Comparison of ENCODE assay signal across 8 cellular contexts in the genomic region with DNA sequence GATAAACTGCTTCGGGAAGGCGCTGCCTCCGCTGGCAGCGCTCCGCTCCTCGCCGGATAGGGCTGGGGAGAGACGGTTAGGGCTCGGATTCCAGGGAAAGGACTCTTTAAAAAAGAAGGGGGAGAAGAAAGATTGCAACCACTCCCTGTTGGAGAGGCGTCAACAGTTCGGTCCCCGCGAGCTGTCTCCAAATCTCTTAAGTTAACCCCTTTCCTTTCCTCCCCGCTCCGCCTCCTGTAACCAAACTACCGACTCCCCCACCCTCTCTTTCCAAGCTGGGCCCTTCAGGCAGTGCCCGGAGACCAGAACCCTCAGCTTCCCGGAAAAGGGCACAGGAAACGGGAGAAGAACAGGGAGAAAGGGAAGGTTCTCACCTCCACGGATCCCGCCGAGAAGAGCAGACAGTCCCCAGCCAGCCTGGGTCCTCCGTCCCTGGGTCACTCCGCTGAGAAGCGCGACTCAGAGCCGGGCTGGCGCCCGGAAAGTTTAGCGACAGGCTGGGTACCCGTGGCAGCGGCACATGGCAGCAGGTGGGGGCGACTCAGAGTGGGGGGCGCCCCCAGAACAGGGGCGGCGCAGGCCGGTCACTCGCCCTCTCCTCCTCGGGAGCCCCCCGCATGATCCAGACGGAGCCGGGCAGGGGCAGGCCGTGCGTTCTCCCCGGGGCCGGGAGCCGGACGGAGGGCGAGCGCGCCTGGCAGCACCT. TPM values are rescaled to one million over a fixed set of nuclear protein-coding genes. Genes with fewer than 3 reads are reported as not detected.
DNase-seq lines count a peak whose midpoint lies in the region; ATAC-seq and TF ChIP-seq lines count a peak whose summit lies in the region.

No MANE protein-coding gene starts in this region.

- peak overlapping the region; percentile 65 for H3K9ac ChIP-seq in OCI-LY1 (ENCODE audit: low read length)

- CTCF ChIA-PET in A673 (lab: Charles Lee), result interaction anchor here (0.6 kb wide), 2 partner anchors 45 to 47 kb away, joined by 4 read pairs; no protein-coding TSS in a partner anchor

- H3K9me2 ChIP-seq in OCI-LY1 (ENCODE audit: low read depth, low read length), result no peaks in the 10 kb centered on the region

- DNase-seq in A673 (ENCODE audit: low spot score) (peak; percentile 51), body of pancreas (peak in 3 of 4 donors; percentile 40 to 48 (median 45)), kidney tubule cell (ENCODE audit: low spot score) (peak; percentile 63), HuH-7 (ENCODE audit: low spot score) (no peak)
- peak; percentile 26 for DNase-seq in stimulated activated CD4-positive, alpha-beta T cell treated with anti-CD3 and anti-CD28 coated beads, Interleukin-4, amount 100 ng/mL, for 1 hour

- TF ChIP-seq CTCF in A673 (conservative IDR thresholded peaks at IDR 0.05; ENCODE audit: low read depth, low read length) (no peak), OCI-LY1 (IDR thresholded peaks at IDR 0.05; ENCODE audit: low read length) (no peak), body of pancreas (IDR thresholded peaks at IDR 0.05) (no peak)

- ATAC-seq in GM18498 (IDR thresholded peaks at IDR 0.05; ENCODE audit: unreplicated experiment) (peak; percentile 17), HG02943 (IDR thresholded peaks at IDR 0.05; ENCODE audit: low read depth, unreplicated experiment) (peak; percentile 14), body of pancreas (peak; percentile 7)

- no peaks in the 10 kb centered on the region for H3F3A ChIP-seq in OCI-LY1 (ENCODE audit: insufficient read depth, low read length)

- no peaks in the 10 kb centered on the region for H3K79me2 ChIP-seq in OCI-LY1 (ENCODE audit: insufficient read depth, low read length)

- no peaks in the 10 kb centered on the region for H4K20me1 ChIP-seq in OCI-LY1 (ENCODE audit: insufficient read depth, low read length)

- H3K27ac ChIP-seq in A673 (ENCODE audit: low read depth, low read length, poor library complexity, severe bottlenecking) (peak overlapping the region; percentile 31), OCI-LY1 (ENCODE audit: low read depth, low read length, poor library complexity, severe bottlenecking) (no peak overlapping the region), body of pancreas (peak overlapping the region; percentile 90 to 98 (median 94))

- intact Hi-C loops in A673 (cut with micrococcal nuclease; ENCODE audit: unreplicated experiment) (loop anchor here (2.0 to 5.0 kb wide), 3 partner anchors 142 to 303 kb away; partner anchors contain the start of gene METTL21A), body of pancreas (cut with DNase I) (no loop called here)

- peak overlapping the region; percentile 81 for H3K4me2 ChIP-seq in OCI-LY1 (ENCODE audit: low read length)

- H2AFZ ChIP-seq in OCI-LY1 (ENCODE audit: low read length), result no peak overlapping the region

- H3K9me3 ChIP-seq in A673 (ENCODE audit: low read depth, low read length, poor library complexity, severe bottlenecking), result no peaks in the 10 kb centered on the region
- no peaks in the 10 kb centered on the region for H3K9me3 ChIP-seq in OCI-LY1 (ENCODE audit: low read length)
- H3K9me3 ChIP-seq in body of pancreas, result no peaks in the 10 kb centered on the region

- H3K36me3 ChIP-seq in A673 (ENCODE audit: insufficient read depth, low read length, poor library complexity, severe bottlenecking) (no peaks in the 10 kb centered on the region), OCI-LY1 (ENCODE audit: insufficient read depth, low read length) (no peaks in the 10 kb centered on the region), body of pancreas (replicated peaks in 1 of 2; ENCODE audit: insufficient read depth in 1 of 2, low read depth in 2 of 2) (no peaks in the 10 kb centered on the region)

- H3K4me3 ChIP-seq in A673 (ENCODE audit: low read depth, low read length, poor library complexity, severe bottlenecking) (peak overlapping the region; percentile 65), OCI-LY1 (ENCODE audit: low read depth, low read length, poor library complexity, severe bottlenecking) (peak overlapping the region; percentile 68), body of pancreas (peak overlapping the region; percentile 67 to 72)

- WGBS in body of pancreas, 2 donors, result 1 to 3% methylated on average over 10 to 45 of the region's 51 CpGs

- BruUV-seq in A673 (replicated peaks; lab: Mats Ljungman, UMichigan), result no TSS peak

- peaks cover 10% of the 10 kb centered on the region for H3K4me1 ChIP-seq in A673 (ENCODE audit: insufficient read depth, low read length, poor library complexity, severe bottlenecking)
- peaks cover 44% of the 10 kb centered on the region for H3K4me1 ChIP-seq in OCI-LY1 (ENCODE audit: insufficient read depth, low read length, severe bottlenecking)
- H3K4me1 ChIP-seq in body of pancreas, result peaks cover 62% of the 10 kb centered on the region

- POLR2A ChIA-PET in A673 (lab: Charles Lee; ENCODE audit: low non-redundant PET), result interaction anchor here (0.7 kb wide), 1 partner anchor 22 kb away, joined by 3 read pairs; no protein-coding TSS in a partner anchor

- no peaks in the 10 kb centered on the region for H3K27me3 ChIP-seq in A673 (replicated peaks; ENCODE audit: insufficient read depth, low read depth, low read length, poor library complexity)
- no peaks in the 10 kb centered on the region; the same call in 1 of the 2 replicates for H3K27me3 ChIP-seq in OCI-LY1 (ENCODE audit: insufficient read depth, low read length)
- no peaks in the 10 kb centered on the region for H3K27me3 ChIP-seq in body of pancreas

- TF ChIP-seq POLR2A in body of pancreas (IDR thresholded peaks at IDR 0.05), result peak in 1 of 3 donors; percentile 5

RNA-seq across cellular contexts. Expression of gene FZD5, which starts 0.7 kb away (rescaled TPM):
- total RNA-seq in A673 (2021) (0.86 and 1.8 TPM in 2 replicates), body of pancreas (10 to 100 TPM; 26.7 to 27.5 TPM)

RNA-seq across cellular contexts. Expression of gene CCNYL1, which starts 57.6 kb away (rescaled TPM):
- 8.7 and 12.8 TPM in 2 replicates for total RNA-seq in A673 (2021)
- total RNA-seq in body of pancreas, result 10 to 100 TPM; 14.5 to 14.8 TPM
